1 cellular context compared by ENCODE assay signal in the genomic region with DNA sequence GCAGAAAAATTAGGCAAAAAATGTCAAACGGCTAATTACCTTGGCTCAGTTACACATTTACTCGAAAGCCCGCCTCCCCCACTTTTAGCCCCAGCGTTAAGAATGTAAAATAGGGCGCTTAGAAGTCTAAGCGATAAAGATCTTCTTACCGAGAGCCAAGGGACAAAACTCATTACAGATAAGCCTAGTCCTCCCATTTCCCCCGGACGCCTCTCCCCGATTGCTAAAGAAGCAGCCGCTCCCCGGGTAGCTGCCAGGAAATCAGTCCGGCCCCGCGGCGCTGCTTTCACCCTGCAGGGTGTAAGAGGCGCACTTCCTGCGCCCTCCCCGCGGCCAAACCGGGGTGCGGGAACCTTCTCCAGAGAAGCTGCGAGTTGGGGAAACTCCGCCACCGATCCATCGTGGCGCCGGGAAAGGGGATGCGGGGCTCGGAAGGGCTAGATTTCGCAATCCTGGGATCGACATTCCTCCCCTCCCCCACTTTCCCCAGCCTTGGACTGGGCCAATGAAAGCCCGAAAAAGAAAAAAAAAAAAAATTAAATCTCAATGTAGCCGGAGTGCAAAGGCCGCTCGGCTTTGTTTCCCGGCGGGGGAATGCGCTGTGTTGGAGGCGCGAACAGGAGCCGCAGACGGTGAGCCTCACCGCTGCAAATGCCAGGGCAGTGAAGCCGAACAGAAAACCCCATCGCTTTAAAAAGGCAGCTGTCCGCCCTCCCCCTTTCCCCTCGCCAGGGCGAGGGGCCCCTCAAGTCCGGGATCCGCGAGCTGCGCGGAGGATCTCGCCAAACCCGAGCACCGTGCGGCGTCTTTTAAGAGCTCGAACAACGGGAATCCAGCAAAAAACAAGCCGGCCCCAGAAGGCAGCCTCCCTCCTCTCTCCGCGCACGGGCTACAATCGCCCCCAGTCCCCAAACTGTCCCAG.
A peak's percentile ranks its signal among the peaks of the same experiment; 100 is the strongest.
TF ChIP-seq lines count a peak whose summit lies in the region.

No MANE protein-coding gene starts in this region.

TF ChIP-seq in HepG2, 621 proteins besides CTCF, POLR2A, EP300 and RAD21 (continued from another document and continues in another):
- TF ChIP-seq, protein P1, sequence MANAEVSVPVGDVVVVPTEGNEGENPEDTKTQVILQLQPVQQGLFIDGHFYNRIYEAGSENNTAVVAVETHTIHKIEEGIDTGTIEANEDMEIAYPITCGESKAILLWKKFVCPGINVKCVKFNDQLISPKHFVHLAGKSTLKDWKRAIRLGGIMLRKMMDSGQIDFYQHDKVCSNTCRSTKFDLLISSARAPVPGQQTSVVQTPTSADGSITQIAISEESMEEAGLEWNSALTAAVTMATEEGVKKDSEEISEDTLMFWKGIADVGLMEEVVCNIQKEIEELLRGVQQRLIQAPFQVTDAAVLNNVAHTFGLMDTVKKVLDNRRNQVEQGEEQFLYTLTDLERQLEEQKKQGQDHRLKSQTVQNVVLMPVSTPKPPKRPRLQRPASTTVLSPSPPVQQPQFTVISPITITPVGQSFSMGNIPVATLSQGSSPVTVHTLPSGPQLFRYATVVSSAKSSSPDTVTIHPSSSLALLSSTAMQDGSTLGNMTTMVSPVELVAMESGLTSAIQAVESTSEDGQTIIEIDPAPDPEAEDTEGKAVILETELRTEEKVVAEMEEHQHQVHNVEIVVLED (CRISPR knock-in tag; IDR thresholded peaks at IDR 0.05; ENCODE audit: borderline replicate concordance) = 0 out of 2 replicates have a peak, but pooled peaks have one; percentile 13
- TF ChIP-seq HDAC1 (CRISPR knock-in tag; IDR thresholded peaks at IDR 0.05) = peak; percentile 62; the same call in 1 of the 2 replicates
- TF ChIP-seq ARID2 (CRISPR knock-in tag; IDR thresholded peaks at IDR 0.05; ENCODE audit: borderline replicate concordance) = no peak
- peak; percentile 13; the same call in 1 of the 2 replicates for TF ChIP-seq CHD4 (IDR thresholded peaks at IDR 0.05; ENCODE audit: borderline replicate concordance, low read length)
- TF ChIP-seq, protein P2, sequence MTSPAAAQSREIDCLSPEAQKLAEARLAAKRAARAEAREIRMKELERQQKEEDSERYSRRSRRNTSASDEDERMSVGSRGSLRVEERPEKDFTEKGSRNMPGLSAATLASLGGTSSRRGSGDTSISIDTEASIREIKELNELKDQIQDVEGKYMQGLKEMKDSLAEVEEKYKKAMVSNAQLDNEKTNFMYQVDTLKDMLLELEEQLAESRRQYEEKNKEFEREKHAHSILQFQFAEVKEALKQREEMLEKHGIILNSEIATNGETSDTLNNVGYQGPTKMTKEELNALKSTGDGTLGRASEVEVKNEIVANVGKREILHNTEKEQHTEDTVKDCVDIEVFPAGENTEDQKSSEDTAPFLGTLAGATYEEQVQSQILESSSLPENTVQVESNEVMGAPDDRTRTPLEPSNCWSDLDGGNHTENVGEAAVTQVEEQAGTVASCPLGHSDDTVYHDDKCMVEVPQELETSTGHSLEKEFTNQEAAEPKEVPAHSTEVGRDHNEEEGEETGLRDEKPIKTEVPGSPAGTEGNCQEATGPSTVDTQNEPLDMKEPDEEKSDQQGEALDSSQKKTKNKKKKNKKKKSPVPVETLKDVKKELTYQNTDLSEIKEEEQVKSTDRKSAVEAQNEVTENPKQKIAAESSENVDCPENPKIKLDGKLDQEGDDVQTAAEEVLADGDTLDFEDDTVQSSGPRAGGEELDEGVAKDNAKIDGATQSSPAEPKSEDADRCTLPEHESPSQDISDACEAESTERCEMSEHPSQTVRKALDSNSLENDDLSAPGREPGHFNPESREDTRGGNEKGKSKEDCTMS (CRISPR knock-in tag; conservative IDR thresholded peaks at IDR 0.05) = no peak
- peak; percentile 72; the same call in 1 of the 2 replicates for TF ChIP-seq ZMYM2 (CRISPR knock-in tag; IDR thresholded peaks at IDR 0.05)
- TF ChIP-seq ZNF235 (CRISPR knock-in tag; IDR thresholded peaks at IDR 0.05; ENCODE audit: borderline replicate concordance) = no peak
- TF ChIP-seq RORA (CRISPR knock-in tag; IDR thresholded peaks at IDR 0.05) = 0 out of 2 replicates have a peak, but pooled peaks have one; percentile 51
- 0 out of 2 replicates have a peak, but pooled peaks have one; percentile 21 for TF ChIP-seq MAZ (IDR thresholded peaks at IDR 0.05; ENCODE audit: borderline replicate concordance, low read depth, low read length)
- no peak; the same call in 1 of the 2 replicates for TF ChIP-seq MAZ (CRISPR knock-in tag; IDR thresholded peaks at IDR 0.05; ENCODE audit: low read depth)
- TF ChIP-seq, protein P3, sequence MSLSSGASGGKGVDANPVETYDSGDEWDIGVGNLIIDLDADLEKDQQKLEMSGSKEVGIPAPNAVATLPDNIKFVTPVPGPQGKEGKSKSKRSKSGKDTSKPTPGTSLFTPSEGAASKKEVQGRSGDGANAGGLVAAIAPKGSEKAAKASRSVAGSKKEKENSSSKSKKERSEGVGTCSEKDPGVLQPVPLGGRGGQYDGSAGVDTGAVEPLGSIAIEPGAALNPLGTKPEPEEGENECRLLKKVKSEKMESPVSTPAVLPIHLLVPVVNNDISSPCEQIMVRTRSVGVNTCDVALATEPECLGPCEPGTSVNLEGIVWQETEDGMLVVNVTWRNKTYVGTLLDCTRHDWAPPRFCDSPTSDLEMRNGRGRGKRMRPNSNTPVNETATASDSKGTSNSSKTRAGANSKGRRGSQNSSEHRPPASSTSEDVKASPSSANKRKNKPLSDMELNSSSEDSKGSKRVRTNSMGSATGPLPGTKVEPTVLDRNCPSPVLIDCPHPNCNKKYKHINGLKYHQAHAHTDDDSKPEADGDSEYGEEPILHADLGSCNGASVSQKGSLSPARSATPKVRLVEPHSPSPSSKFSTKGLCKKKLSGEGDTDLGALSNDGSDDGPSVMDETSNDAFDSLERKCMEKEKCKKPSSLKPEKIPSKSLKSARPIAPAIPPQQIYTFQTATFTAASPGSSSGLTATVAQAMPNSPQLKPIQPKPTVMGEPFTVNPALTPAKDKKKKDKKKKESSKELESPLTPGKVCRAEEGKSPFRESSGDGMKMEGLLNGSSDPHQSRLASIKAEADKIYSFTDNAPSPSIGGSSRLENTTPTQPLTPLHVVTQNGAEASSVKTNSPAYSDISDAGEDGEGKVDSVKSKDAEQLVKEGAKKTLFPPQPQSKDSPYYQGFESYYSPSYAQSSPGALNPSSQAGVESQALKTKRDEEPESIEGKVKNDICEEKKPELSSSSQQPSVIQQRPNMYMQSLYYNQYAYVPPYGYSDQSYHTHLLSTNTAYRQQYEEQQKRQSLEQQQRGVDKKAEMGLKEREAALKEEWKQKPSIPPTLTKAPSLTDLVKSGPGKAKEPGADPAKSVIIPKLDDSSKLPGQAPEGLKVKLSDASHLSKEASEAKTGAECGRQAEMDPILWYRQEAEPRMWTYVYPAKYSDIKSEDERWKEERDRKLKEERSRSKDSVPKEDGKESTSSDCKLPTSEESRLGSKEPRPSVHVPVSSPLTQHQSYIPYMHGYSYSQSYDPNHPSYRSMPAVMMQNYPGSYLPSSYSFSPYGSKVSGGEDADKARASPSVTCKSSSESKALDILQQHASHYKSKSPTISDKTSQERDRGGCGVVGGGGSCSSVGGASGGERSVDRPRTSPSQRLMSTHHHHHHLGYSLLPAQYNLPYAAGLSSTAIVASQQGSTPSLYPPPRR (CRISPR knock-in tag; IDR thresholded peaks at IDR 0.05; ENCODE audit: borderline replicate concordance) = no peak
- TF ChIP-seq CCDC6 (CRISPR knock-in tag; IDR thresholded peaks at IDR 0.05) = no peak
- TF ChIP-seq KLF6 (CRISPR knock-in tag; IDR thresholded peaks at IDR 0.05) = no peak
- TF ChIP-seq SAP130 (CRISPR knock-in tag; IDR thresholded peaks at IDR 0.05; ENCODE audit: low read depth) = peak; percentile 63; the same call in 1 of the 2 replicates
- TF ChIP-seq, protein P4, sequence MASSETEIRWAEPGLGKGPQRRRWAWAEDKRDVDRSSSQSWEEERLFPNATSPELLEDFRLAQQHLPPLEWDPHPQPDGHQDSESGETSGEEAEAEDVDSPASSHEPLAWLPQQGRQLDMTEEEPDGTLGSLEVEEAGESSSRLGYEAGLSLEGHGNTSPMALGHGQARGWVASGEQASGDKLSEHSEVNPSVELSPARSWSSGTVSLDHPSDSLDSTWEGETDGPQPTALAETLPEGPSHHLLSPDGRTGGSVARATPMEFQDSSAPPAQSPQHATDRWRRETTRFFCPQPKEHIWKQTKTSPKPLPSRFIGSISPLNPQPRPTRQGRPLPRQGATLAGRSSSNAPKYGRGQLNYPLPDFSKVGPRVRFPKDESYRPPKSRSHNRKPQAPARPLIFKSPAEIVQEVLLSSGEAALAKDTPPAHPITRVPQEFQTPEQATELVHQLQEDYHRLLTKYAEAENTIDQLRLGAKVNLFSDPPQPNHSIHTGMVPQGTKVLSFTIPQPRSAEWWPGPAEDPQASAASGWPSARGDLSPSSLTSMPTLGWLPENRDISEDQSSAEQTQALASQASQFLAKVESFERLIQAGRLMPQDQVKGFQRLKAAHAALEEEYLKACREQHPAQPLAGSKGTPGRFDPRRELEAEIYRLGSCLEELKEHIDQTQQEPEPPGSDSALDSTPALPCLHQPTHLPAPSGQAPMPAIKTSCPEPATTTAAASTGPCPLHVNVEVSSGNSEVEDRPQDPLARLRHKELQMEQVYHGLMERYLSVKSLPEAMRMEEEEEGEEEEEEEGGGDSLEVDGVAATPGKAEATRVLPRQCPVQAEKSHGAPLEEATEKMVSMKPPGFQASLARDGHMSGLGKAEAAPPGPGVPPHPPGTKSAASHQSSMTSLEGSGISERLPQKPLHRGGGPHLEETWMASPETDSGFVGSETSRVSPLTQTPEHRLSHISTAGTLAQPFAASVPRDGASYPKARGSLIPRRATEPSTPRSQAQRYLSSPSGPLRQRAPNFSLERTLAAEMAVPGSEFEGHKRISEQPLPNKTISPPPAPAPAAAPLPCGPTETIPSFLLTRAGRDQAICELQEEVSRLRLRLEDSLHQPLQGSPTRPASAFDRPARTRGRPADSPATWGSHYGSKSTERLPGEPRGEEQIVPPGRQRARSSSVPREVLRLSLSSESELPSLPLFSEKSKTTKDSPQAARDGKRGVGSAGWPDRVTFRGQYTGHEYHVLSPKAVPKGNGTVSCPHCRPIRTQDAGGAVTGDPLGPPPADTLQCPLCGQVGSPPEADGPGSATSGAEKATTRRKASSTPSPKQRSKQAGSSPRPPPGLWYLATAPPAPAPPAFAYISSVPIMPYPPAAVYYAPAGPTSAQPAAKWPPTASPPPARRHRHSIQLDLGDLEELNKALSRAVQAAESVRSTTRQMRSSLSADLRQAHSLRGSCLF (CRISPR knock-in tag; IDR thresholded peaks at IDR 0.05; ENCODE audit: borderline replicate concordance) = no peak
- TF ChIP-seq, protein P5, sequence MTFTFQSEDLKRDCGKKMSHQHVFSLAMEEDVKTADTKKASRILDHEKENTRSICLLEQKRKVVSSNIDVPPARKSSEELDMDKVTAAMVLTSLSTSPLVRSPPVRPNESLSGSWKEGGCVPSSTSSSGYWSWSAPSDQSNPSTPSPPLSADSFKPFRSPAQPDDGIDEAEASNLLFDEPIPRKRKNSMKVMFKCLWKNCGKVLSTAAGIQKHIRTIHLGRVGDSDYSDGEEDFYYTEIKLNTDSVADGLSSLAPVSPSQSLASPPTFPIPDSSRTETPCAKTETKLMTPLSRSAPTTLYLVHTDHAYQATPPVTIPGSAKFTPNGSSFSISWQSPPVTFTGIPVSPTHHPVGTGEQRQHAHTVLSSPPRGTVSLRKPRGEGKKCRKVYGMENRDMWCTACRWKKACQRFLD (CRISPR knock-in tag; IDR thresholded peaks at IDR 0.05; ENCODE audit: borderline replicate concordance) = no peak; the same call in 1 of the 2 replicates
- TF ChIP-seq ZBTB42 (CRISPR knock-in tag; IDR thresholded peaks at IDR 0.05) = peak; percentile 40; the same call in 1 of the 2 replicates
- no peak; the same call in 1 of the 2 replicates for TF ChIP-seq ZNF772 (CRISPR knock-in tag; IDR thresholded peaks at IDR 0.05)
- TF ChIP-seq TBP (CRISPR knock-in tag; IDR thresholded peaks at IDR 0.05) = no peak; the same call in 1 of the 2 replicates
- TF ChIP-seq ZNF75D (CRISPR knock-in tag; IDR thresholded peaks at IDR 0.05; ENCODE audit: borderline replicate concordance) = no peak
- no peak; the same call in 1 of the 2 replicates for TF ChIP-seq SAFB2 (CRISPR knock-in tag; IDR thresholded peaks at IDR 0.05; ENCODE audit: borderline replicate concordance, low read depth)
- TF ChIP-seq RXRA (CRISPR knock-in tag; IDR thresholded peaks at IDR 0.05) = peak; percentile 3; the same call in 1 of the 2 replicates
- TF ChIP-seq SNAPC2 (CRISPR knock-in tag; IDR thresholded peaks at IDR 0.05) = no peak
- TF ChIP-seq, protein P6, sequence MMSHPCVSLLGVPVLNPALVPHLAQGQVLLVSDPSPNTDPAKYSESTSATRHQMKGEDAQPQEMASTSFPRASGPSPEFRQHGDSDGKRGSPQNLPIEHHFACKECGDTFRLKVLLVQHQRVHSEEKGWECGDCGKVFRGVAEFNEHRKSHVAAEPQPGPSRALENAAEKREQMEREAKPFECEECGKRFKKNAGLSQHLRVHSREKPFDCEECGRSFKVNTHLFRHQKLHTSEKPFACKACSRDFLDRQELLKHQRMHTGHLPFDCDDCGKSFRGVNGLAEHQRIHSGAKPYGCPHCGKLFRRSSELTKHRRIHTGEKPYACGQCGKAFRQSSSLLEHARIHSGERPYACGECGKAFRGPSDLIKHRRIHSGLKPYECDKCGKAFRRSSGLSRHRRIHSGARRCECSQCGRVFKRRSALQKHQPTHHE (CRISPR knock-in tag; IDR thresholded peaks at IDR 0.05; ENCODE audit: borderline replicate concordance) = 0 out of 2 replicates have a peak, but pooled peaks have one; percentile 43
- TF ChIP-seq, protein P7, sequence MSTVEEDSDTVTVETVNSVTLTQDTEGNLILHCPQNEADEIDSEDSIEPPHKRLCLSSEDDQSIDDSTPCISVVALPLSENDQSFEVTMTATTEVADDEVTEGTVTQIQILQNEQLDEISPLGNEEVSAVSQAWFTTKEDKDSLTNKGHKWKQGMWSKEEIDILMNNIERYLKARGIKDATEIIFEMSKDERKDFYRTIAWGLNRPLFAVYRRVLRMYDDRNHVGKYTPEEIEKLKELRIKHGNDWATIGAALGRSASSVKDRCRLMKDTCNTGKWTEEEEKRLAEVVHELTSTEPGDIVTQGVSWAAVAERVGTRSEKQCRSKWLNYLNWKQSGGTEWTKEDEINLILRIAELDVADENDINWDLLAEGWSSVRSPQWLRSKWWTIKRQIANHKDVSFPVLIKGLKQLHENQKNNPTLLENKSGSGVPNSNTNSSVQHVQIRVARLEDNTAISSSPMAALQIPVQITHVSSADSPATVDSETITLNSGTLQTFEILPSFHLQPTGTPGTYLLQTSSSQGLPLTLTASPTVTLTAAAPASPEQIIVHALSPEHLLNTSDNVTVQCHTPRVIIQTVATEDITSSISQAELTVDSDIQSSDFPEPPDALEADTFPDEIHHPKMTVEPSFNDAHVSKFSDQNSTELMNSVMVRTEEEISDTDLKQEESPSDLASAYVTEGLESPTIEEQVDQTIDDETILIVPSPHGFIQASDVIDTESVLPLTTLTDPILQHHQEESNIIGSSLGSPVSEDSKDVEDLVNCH (CRISPR knock-in tag; IDR thresholded peaks at IDR 0.05) = no peak
